In the genomic region with DNA sequence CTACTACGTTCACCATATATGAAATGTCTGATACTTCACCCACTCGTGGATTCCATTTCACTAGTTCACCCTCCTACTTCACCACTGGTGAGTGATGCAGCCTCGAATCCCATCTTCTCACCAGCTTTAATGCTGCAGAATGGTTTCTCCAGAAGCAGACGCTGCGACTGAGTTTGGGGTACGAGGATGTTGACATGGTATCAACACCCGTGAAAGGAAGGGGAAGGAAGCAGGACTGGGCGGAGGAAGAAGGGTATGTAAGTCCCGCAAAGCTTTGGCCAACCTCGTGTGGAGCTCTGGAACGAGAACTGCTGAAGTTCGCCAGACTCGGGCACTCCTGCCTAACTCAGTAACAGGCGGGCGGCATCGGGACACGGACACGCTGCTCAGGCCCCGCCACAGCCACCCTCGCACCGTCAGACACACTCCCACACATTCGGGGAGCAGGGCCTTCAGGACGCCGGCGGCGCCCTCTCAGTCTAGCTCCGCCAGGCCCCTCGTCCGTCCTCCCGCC, we compare ENCODE assay signal across 1 cellular context.
TF ChIP-seq lines count a peak whose summit lies in the region.

No MANE protein-coding gene starts in this region.

TF ChIP-seq in GM23338, 12 proteins besides CTCF, POLR2A, EP300 and RAD21 (continued from another document):
- TF ChIP-seq EZH2phosphoT487 (IDR thresholded peaks at IDR 0.05; ENCODE audit: unreplicated experiment), result no peak
- no peak for TF ChIP-seq EZH2 (IDR thresholded peaks at IDR 0.05; ENCODE audit: low read depth, unreplicated experiment)
- no peak for TF ChIP-seq ZNF331 (CRISPR knock-in tag; IDR thresholded peaks at IDR 0.05; ENCODE audit: low read depth)
- TF ChIP-seq, protein P1, sequence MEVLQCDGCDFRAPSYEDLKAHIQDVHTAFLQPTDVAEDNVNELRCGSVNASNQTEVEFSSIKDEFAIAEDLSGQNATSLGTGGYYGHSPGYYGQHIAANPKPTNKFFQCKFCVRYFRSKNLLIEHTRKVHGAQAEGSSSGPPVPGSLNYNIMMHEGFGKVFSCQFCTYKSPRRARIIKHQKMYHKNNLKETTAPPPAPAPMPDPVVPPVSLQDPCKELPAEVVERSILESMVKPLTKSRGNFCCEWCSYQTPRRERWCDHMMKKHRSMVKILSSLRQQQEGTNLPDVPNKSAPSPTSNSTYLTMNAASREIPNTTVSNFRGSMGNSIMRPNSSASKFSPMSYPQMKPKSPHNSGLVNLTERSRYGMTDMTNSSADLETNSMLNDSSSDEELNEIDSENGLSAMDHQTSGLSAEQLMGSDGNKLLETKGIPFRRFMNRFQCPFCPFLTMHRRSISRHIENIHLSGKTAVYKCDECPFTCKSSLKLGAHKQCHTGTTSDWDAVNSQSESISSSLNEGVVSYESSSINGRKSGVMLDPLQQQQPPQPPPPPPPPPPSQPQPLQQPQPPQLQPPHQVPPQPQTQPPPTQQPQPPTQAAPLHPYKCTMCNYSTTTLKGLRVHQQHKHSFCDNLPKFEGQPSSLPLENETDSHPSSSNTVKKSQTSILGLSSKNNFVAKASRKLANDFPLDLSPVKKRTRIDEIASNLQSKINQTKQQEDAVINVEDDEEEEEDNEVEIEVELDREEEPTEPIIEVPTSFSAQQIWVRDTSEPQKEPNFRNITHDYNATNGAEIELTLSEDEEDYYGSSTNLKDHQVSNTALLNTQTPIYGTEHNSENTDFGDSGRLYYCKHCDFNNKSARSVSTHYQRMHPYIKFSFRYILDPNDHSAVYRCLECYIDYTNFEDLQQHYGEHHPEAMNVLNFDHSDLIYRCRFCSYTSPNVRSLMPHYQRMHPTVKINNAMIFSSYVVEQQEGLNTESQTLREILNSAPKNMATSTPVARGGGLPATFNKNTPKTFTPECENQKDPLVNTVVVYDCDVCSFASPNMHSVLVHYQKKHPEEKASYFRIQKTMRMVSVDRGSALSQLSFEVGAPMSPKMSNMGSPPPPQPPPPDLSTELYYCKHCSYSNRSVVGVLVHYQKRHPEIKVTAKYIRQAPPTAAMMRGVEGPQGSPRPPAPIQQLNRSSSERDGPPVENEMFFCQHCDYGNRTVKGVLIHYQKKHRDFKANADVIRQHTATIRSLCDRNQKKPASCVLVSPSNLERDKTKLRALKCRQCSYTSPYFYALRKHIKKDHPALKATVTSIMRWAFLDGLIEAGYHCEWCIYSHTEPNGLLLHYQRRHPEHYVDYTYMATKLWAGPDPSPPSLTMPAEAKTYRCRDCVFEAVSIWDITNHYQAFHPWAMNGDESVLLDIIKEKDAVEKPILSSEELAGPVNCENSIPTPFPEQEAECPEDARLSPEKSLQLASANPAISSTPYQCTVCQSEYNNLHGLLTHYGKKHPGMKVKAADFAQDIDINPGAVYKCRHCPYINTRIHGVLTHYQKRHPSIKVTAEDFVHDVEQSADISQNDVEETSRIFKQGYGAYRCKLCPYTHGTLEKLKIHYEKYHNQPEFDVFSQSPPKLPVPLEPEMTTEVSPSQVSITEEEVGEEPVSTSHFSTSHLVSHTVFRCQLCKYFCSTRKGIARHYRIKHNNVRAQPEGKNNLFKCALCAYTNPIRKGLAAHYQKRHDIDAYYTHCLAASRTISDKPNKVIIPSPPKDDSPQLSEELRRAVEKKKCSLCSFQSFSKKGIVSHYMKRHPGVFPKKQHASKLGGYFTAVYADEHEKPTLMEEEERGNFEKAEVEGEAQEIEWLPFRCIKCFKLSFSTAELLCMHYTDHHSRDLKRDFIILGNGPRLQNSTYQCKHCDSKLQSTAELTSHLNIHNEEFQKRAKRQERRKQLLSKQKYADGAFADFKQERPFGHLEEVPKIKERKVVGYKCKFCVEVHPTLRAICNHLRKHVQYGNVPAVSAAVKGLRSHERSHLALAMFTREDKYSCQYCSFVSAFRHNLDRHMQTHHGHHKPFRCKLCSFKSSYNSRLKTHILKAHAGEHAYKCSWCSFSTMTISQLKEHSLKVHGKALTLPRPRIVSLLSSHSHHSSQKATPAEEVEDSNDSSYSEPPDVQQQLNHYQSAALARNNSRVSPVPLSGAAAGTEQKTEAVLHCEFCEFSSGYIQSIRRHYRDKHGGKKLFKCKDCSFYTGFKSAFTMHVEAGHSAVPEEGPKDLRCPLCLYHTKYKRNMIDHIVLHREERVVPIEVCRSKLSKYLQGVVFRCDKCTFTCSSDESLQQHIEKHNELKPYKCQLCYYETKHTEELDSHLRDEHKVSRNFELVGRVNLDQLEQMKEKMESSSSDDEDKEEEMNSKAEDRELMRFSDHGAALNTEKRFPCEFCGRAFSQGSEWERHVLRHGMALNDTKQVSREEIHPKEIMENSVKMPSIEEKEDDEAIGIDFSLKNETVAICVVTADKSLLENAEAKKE (CRISPR knock-in tag; IDR thresholded peaks at IDR 0.05), result no peak
- no peak for TF ChIP-seq CREB1 (CRISPR knock-in tag; IDR thresholded peaks at IDR 0.05; ENCODE audit: low read depth)
- TF ChIP-seq NANOG (IDR thresholded peaks at IDR 0.05; ENCODE audit: borderline replicate concordance), result no peak
